Comparison of ENCODE assay signal across 10 cellular contexts in genomic region chr22:38016182-38017078, GRCh38. TPM values are rescaled to one million over a fixed set of nuclear protein-coding genes. Genes with fewer than 3 reads are reported as not detected.
DNase-seq lines count a peak whose midpoint lies in the region; ATAC-seq and TF ChIP-seq lines count a peak whose summit lies in the region.
"Had no signal": no experiment of that assay in that cellular context is flagged by ENCODE, and none has a peak within 500 bp of the region (broad histone marks: within the 10 kb centered on the region; RNA-seq: fewer than 3 reads in every experiment).

No MANE protein-coding gene starts in this region.

- no peaks in the 10 kb centered on the region for H4K20me1 ChIP-seq in Loucy (ENCODE audit: insufficient read depth, low read length, poor library complexity, severe bottlenecking)

- no peak overlapping the region for H3K4me2 ChIP-seq in Loucy (ENCODE audit: low read depth, low read length, poor library complexity, severe bottlenecking)

- H3K27ac Mint-ChIP-seq in dendritic cell treated with granulocyte-macrophage colony-stimulating factor and Interleukin-4, amounts not matched to agents 40 ng/mL and 50 ng/mL, for 4 days, result peak overlapping the region; percentile 26
- no peak overlapping the region for H3K27ac Mint-ChIP-seq in activated T-cell treated with anti-CD3 and anti-CD28 coated beads, Interleukin-2, amount 50 U/mL, for 72 hours
- H3K27ac Mint-ChIP-seq in stimulated activated memory B cell treated with anti-CD40 and anti-IgM and Interleukin-4, amounts not matched to agents 10 μg/mL and 1 μg/mL and 100 μg/mL, for 72 hours, result no peak overlapping the region
- H3K27ac Mint-ChIP-seq: activated naive CD8-positive, alpha-beta T cell treated with anti-CD3 and anti-CD28 coated beads for 36 hours; memory B cell had no signal

- H3F3A ChIP-seq in Loucy (ENCODE audit: low read depth), result no peaks in the 10 kb centered on the region

- no peaks in the 10 kb centered on the region for H3K79me2 ChIP-seq in Loucy (ENCODE audit: insufficient read depth, low read length)

- H3K27me3 Mint-ChIP-seq in dendritic cell treated with granulocyte-macrophage colony-stimulating factor and Interleukin-4, amounts not matched to agents 40 ng/mL and 50 ng/mL, for 4 days, result peaks cover 3% of the 10 kb centered on the region
- no peaks in the 10 kb centered on the region for H3K27me3 Mint-ChIP-seq in activated T-cell treated with anti-CD3 and anti-CD28 coated beads, Interleukin-2, amount 50 U/mL, for 72 hours (ENCODE audit: low read depth)
- no peaks in the 10 kb centered on the region for H3K27me3 Mint-ChIP-seq in stimulated activated memory B cell treated with anti-CD40 and anti-IgM and Interleukin-4, amounts not matched to agents 10 μg/mL and 1 μg/mL and 100 μg/mL, for 72 hours
- H3K27me3 Mint-ChIP-seq: activated naive CD8-positive, alpha-beta T cell treated with anti-CD3 and anti-CD28 coated beads for 36 hours had no signal

- peak overlapping the region; percentile 21 for H3K9ac ChIP-seq in Loucy (ENCODE audit: low read depth, low read length, poor library complexity, severe bottlenecking)

- no peaks in the 10 kb centered on the region for H3K9me3 ChIP-seq in Loucy (ENCODE audit: insufficient read depth, low read depth, low read length)

- ATAC-seq in activated T-cell treated with anti-CD3 and anti-CD28 coated beads, Interleukin-2, amount 50 U/mL, for 72 hours (replicated peaks in 1 of 2), result no peak
- ATAC-seq in stimulated activated memory B cell treated with anti-CD40 and anti-IgM and Interleukin-4, amounts not matched to agents 10 μg/mL and 1 μg/mL and 100 μg/mL, for 72 hours, result no peak
- no peak for ATAC-seq in foreskin keratinocyte

- intact Hi-C loops in dendritic cell treated with granulocyte-macrophage colony-stimulating factor and Interleukin-4, amounts not matched to agents 40 ng/mL and 50 ng/mL, for 4 days (cut with micrococcal nuclease), result no loop called here

- no peaks in the 10 kb centered on the region for H3K36me3 Mint-ChIP-seq in dendritic cell treated with granulocyte-macrophage colony-stimulating factor and Interleukin-4, amounts not matched to agents 40 ng/mL and 50 ng/mL, for 4 days (ENCODE audit: low read depth)
- no peaks in the 10 kb centered on the region for H3K36me3 Mint-ChIP-seq in activated T-cell treated with anti-CD3 and anti-CD28 coated beads, Interleukin-2, amount 50 U/mL, for 72 hours (ENCODE audit: insufficient read depth in 2 of 2)
- no peaks in the 10 kb centered on the region for H3K36me3 Mint-ChIP-seq in stimulated activated memory B cell treated with anti-CD40 and anti-IgM and Interleukin-4, amounts not matched to agents 10 μg/mL and 1 μg/mL and 100 μg/mL, for 72 hours
- H3K36me3 Mint-ChIP-seq: activated naive CD8-positive, alpha-beta T cell treated with anti-CD3 and anti-CD28 coated beads for 36 hours; memory B cell had no signal

- no peak overlapping the region for H3K4me3 ChIP-seq in Loucy (ENCODE audit: low read length, poor library complexity, severe bottlenecking)

- H3K9me3 Mint-ChIP-seq in dendritic cell treated with granulocyte-macrophage colony-stimulating factor and Interleukin-4, amounts not matched to agents 40 ng/mL and 50 ng/mL, for 4 days, result no peaks in the 10 kb centered on the region
- no peaks in the 10 kb centered on the region for H3K9me3 Mint-ChIP-seq in activated T-cell treated with anti-CD3 and anti-CD28 coated beads, Interleukin-2, amount 50 U/mL, for 72 hours
- H3K9me3 Mint-ChIP-seq in stimulated activated memory B cell treated with anti-CD40 and anti-IgM and Interleukin-4, amounts not matched to agents 10 μg/mL and 1 μg/mL and 100 μg/mL, for 72 hours, result no peaks in the 10 kb centered on the region
- H3K9me3 Mint-ChIP-seq: activated naive CD8-positive, alpha-beta T cell treated with anti-CD3 and anti-CD28 coated beads for 36 hours; memory B cell had no signal

- DNase-seq in substantia nigra (lab: John Stamatoyannopoulos, UW), result peak; percentile 47 to 93 (median 84)
- DNase-seq in NK-92 treated with Interleukin-12 subunit alpha and Interleukin-12 subunit beta, amount 100 ng/mL, for 24 hours (lab: John Stamatoyannopoulos, UW), result no peak
- no peak for DNase-seq in activated T-cell treated with anti-CD3 and anti-CD28 coated beads, Interleukin-2, amount 50 U/mL, for 72 hours
- DNase-seq in foreskin keratinocyte, result no peak
- DNase-seq: activated naive CD8-positive, alpha-beta T cell treated with anti-CD3 and anti-CD28 coated beads for 36 hours had no signal

- H3K9me2 ChIP-seq in Loucy (replicated peaks; ENCODE audit: low read depth, low read length), result no peaks in the 10 kb centered on the region

- no peaks in the 10 kb centered on the region for H3K27me3 ChIP-seq in Loucy (ENCODE audit: insufficient read depth, low read length, poor library complexity, severe bottlenecking)
- no peaks in the 10 kb centered on the region for H3K27me3 ChIP-seq in layer of hippocampus (ENCODE audit: control insufficient read depth, insufficient read depth, low read length)
- no peaks in the 10 kb centered on the region for H3K27me3 ChIP-seq in foreskin keratinocyte

- H3K36me3 ChIP-seq in Loucy (ENCODE audit: insufficient read depth, low read length), result no peaks in the 10 kb centered on the region

- peak overlapping the region; percentile 19; the same call in 1 of the 2 replicates for H2AFZ ChIP-seq in Loucy (ENCODE audit: low read length)

- peak overlapping the region; percentile 99 for H3K27ac ChIP-seq in layer of hippocampus (ENCODE audit: low read depth, low read length)
- H3K27ac ChIP-seq in substantia nigra (ENCODE audit: low read depth, low read length, poor library complexity, severe bottlenecking), result peak overlapping the region; percentile 100
- no peak overlapping the region for H3K27ac ChIP-seq in foreskin keratinocyte

- peaks cover 22% of the 10 kb centered on the region for H3K4me1 ChIP-seq in Loucy (ENCODE audit: insufficient read depth, low read length, poor library complexity, severe bottlenecking)
- H3K4me1 ChIP-seq in foreskin keratinocyte, result no peaks in the 10 kb centered on the region

- no peak overlapping the region for H3K4me3 Mint-ChIP-seq in dendritic cell treated with granulocyte-macrophage colony-stimulating factor and Interleukin-4, amounts not matched to agents 40 ng/mL and 50 ng/mL, for 4 days
- H3K4me3 Mint-ChIP-seq in activated T-cell treated with anti-CD3 and anti-CD28 coated beads, Interleukin-2, amount 50 U/mL, for 72 hours, result no peak overlapping the region
- H3K4me3 Mint-ChIP-seq in stimulated activated memory B cell treated with anti-CD40 and anti-IgM and Interleukin-4, amounts not matched to agents 10 μg/mL and 1 μg/mL and 100 μg/mL, for 72 hours, result no peak overlapping the region
- H3K4me3 Mint-ChIP-seq: activated naive CD8-positive, alpha-beta T cell treated with anti-CD3 and anti-CD28 coated beads for 36 hours; memory B cell had no signal

- peaks cover 11% of the 10 kb centered on the region for H3K4me1 Mint-ChIP-seq in dendritic cell treated with granulocyte-macrophage colony-stimulating factor and Interleukin-4, amounts not matched to agents 40 ng/mL and 50 ng/mL, for 4 days (ENCODE audit: low read depth)
- H3K4me1 Mint-ChIP-seq in activated T-cell treated with anti-CD3 and anti-CD28 coated beads, Interleukin-2, amount 50 U/mL, for 72 hours (ENCODE audit: low read depth), result no peaks in the 10 kb centered on the region
- H3K4me1 Mint-ChIP-seq in stimulated activated memory B cell treated with anti-CD40 and anti-IgM and Interleukin-4, amounts not matched to agents 10 μg/mL and 1 μg/mL and 100 μg/mL, for 72 hours, result peaks cover 5% of the 10 kb centered on the region
- H3K4me1 Mint-ChIP-seq: activated naive CD8-positive, alpha-beta T cell treated with anti-CD3 and anti-CD28 coated beads for 36 hours; memory B cell had no signal

- TF ChIP-seq CTCF in Loucy (conservative IDR thresholded peaks at IDR 0.05; ENCODE audit: low read length) (no peak), foreskin keratinocyte (conservative IDR thresholded peaks at IDR 0.05) (no peak)

RNA-seq across cellular contexts. Expression of gene SOX10, which starts 32.1 kb away (rescaled TPM):
- total RNA-seq in activated T-cell treated with anti-CD3 and anti-CD28 coated beads, Interleukin-2, amount 50 U/mL, for 72 hours, result not detected
- 0.14 TPM in 1 of 2 replicates, not detected in the other for total RNA-seq in foreskin keratinocyte
- polyA plus RNA-seq in foreskin keratinocyte, result 0.03 TPM in 1 of 2 replicates, not detected in the other
- total RNA-seq: activated naive CD8-positive, alpha-beta T cell treated with anti-CD3 and anti-CD28 coated beads for 36 hours had no signal

RNA-seq across cellular contexts. Expression of gene PICK1, which starts 40.8 kb away (rescaled TPM):
- 10 to 100 TPM; 21.2 to 24.2 TPM for total RNA-seq in activated T-cell treated with anti-CD3 and anti-CD28 coated beads, Interleukin-2, amount 50 U/mL, for 72 hours
- 27.5 and 28.3 TPM in 2 replicates for total RNA-seq in foreskin keratinocyte
- polyA plus RNA-seq in foreskin keratinocyte, result 25.8 and 27.0 TPM in 2 replicates

Comparison
In these comparisons a context has a peak if more than half of its experiments do, and no peak if none do; other contexts are left out.
1. DNase-seq: peak in substantia nigra (49 of 49); none in NK-92 treated with Interleukin-12 subunit alpha and Interleukin-12 subunit beta, amount 100 ng/mL, for 24 hours (single experiment), activated T-cell treated with anti-CD3 and anti-CD28 coated beads, Interleukin-2, amount 50 U/mL, for 72 hours (0 of 2) and foreskin keratinocyte (0 of 2).